ENCODE assay signal across 8 cellular contexts in genomic region chr12:24901975-24902461, GRCh38. TPM values are rescaled to one million over a fixed set of nuclear protein-coding genes. Genes with fewer than 3 reads are reported as not detected.
DNase-seq lines count a peak whose midpoint lies in the region; ATAC-seq and TF ChIP-seq lines count a peak whose summit lies in the region.

No MANE protein-coding gene starts in this region.

- H3K4me2 ChIP-seq in GM23248 (ENCODE audit: unreplicated experiment) (peak overlapping the region; percentile 75), skeletal muscle satellite cell (ENCODE audit: low read length) (peak overlapping the region; percentile 80)

- H3K36me3 ChIP-seq in GM23248 (ENCODE audit: low read depth) (0 out of 2 replicates have a peak, but pooled peaks cover 4% of the 10 kb centered on the region), skeletal muscle satellite cell (ENCODE audit: insufficient read depth, low read length) (no peaks in the 10 kb centered on the region), transverse colon (no peaks in the 10 kb centered on the region)

- H3K9me3 ChIP-seq in GM23248 (ENCODE audit: low read depth) (no peaks in the 10 kb centered on the region), iPS-18c (ENCODE audit: control insufficient read depth, insufficient read depth, low read length) (peaks cover 5% of the 10 kb centered on the region), skeletal muscle satellite cell (replicated peaks; ENCODE audit: low read length) (no peaks in the 10 kb centered on the region), transverse colon (no peaks in the 10 kb centered on the region)

- H3K4me1 ChIP-seq in GM23248 (ENCODE audit: insufficient read depth) (peaks cover 62% of the 10 kb centered on the region), skeletal muscle satellite cell (ENCODE audit: control insufficient read depth, insufficient read depth, low read length) (peaks cover 31% of the 10 kb centered on the region), transverse colon (peaks cover 0 to 5% (median 2%) of the 10 kb centered on the region in 4 donors)

- no peak for TF ChIP-seq POLR2A in transverse colon (IDR thresholded peaks at IDR 0.05)

- WGBS in GM23248 (ENCODE audit: low coverage in 1 of 2, low lambda C conversion rate in 2 of 2, missing lambda C conversion rate in 2 of 2), 2 experiments = 36 to 40% methylated on average over 23 of the region's 23 CpGs
- WGBS in transverse colon (ENCODE audit: low coverage in 1 of 2), 2 donors = 53 to 63% methylated on average over 8 to 23 of the region's 23 CpGs

- H3K27me3 ChIP-seq in GM23248 (replicated peaks; ENCODE audit: insufficient read depth) = no peaks in the 10 kb centered on the region
- H3K27me3 ChIP-seq in skeletal muscle satellite cell (ENCODE audit: control insufficient read depth, insufficient read depth, low read length) = no peaks in the 10 kb centered on the region
- H3K27me3 ChIP-seq in transverse colon = peaks cover 32% of the 10 kb centered on the region

- in situ Hi-C loops in GM23248 (cut with MboI) (no loop called here), transverse colon (cut with MboI; ENCODE audit: low pct_ligation_motif_present in 1 of 4, low pct_unique_long_range_greater_than_20kb in 1 of 4, low sequenced_read_pairs in 3 of 4) (no loop called here)

- ATAC-seq in GM21825 (IDR thresholded peaks at IDR 0.05; ENCODE audit: unreplicated experiment) = no peak
- ATAC-seq in HG03571 (IDR thresholded peaks at IDR 0.05; ENCODE audit: unreplicated experiment) = no peak

- TF ChIP-seq CTCF in transverse colon (IDR thresholded peaks at IDR 0.05) = no peak

- H3K4me3 ChIP-seq in GM23248 (peak overlapping the region; percentile 76), iPS-18c (ENCODE audit: insufficient read depth, low read depth, low read length) (peak overlapping the region; percentile 78), skeletal muscle satellite cell (ENCODE audit: low read length) (peak overlapping the region; percentile 69), transverse colon (peak overlapping the region in 2 of 4 donors; percentile 37 to 57)

- H3K27ac ChIP-seq in GM23248 (peak overlapping the region; percentile 77; the same call in 1 of the 2 replicates), transverse colon (peak overlapping the region in 2 of 4 donors; percentile 57 to 65)

- H3K9ac ChIP-seq in GM23248 (peak overlapping the region; percentile 70), skeletal muscle satellite cell (ENCODE audit: low read depth, low read length) (peak overlapping the region; percentile 47)

- no peak for TF ChIP-seq EP300 in transverse colon (IDR thresholded peaks at IDR 0.05; ENCODE audit: low read depth)

- H4K20me1 ChIP-seq in GM23248 (ENCODE audit: insufficient read depth) = no peaks in the 10 kb centered on the region

- DNase-seq in GM23248 = no peak
- DNase-seq in amygdala (lab: John Stamatoyannopoulos, UW) = peak in 52 of 56 donors; percentile 16 to 79 (median 56)
- DNase-seq in AG08395 (ENCODE audit: low spot score) = no peak
- no peak for DNase-seq in transverse colon

- peaks cover 43% of the 10 kb centered on the region for H3K79me2 ChIP-seq in GM23248 (ENCODE audit: insufficient read depth)

- peaks cover 44% of the 10 kb centered on the region for H3F3A ChIP-seq in GM23248 (ENCODE audit: insufficient read depth)

- H3K9me2 ChIP-seq in GM23248 (ENCODE audit: insufficient read depth) = no peaks in the 10 kb centered on the region

- H2AFZ ChIP-seq in GM23248 = peak overlapping the region; percentile 57

- intact Hi-C loops in transverse colon (cut with DNase I; ENCODE audit: low total_unique reads) = no loop called here

RNA-seq across cellular contexts. Expression of gene BCAT1, which starts 46.9 kb away (rescaled TPM):
- total RNA-seq in GM23248 (2014; rRNA removed; shearing (Covaris generic)) = 72.1 and 109 TPM in 2 replicates
- 51.9 and 60.6 TPM in 2 replicates for polyA plus RNA-seq in GM23248 (2016; fragmentation: Nextera tagmentation; extraction: Ambion mirVana)
- 178 and 204 TPM in 2 replicates for total RNA-seq in skeletal muscle satellite cell (2012; rRNA removed)
- total RNA-seq in transverse colon = 10 to 100 TPM in 1 of 4 donors, 1 to 10 TPM in 2, under 1 TPM in 1; 0.80 to 14.0 (median 3.9) TPM

Comparison
In these comparisons a context has a peak if more than half of its experiments do, and no peak if none do; other contexts are left out.
1. DNase-seq: peak in amygdala (52 of 56); none in GM23248 (single experiment), AG08395 (single experiment) and transverse colon (single experiment).